ENCODE assay signal across 10 cellular contexts in genomic region chr1:22861764-22862440, GRCh38.
DNase-seq lines count a peak whose midpoint lies in the region; ATAC-seq, FAIRE-seq and TF ChIP-seq lines count a peak whose summit lies in the region.
"Had no signal": no experiment of that assay in that cellular context is flagged by ENCODE, and none has a peak within 500 bp of the region (broad histone marks: within the 10 kb centered on the region; RNA-seq: fewer than 3 reads in every experiment).

No MANE protein-coding gene starts in this region.

- TF ChIP-seq CTCF in astrocyte (IDR thresholded peaks at IDR 0.05; ENCODE audit: insufficient read depth, low read depth, low read length) (peak; percentile 94), keratinocyte (optimal IDR thresholded peaks at IDR 0.05 in 1 of 3, IDR thresholded peaks at IDR 0.05 in 1 of 3, conservative IDR thresholded peaks at IDR 0.05 in 1 of 3; ENCODE audit: extremely low read depth in 1 of 3, insufficient read depth in 2 of 3, low read length in 3 of 3) (peak; percentile 82 to 90 (median 83)), type B pancreatic cell (conservative IDR thresholded peaks at IDR 0.05) (peak; percentile 97)

- no peak overlapping the region for H3K27ac Mint-ChIP-seq in astrocyte (ENCODE audit: unreplicated experiment)
- peak overlapping the region; percentile 66 for H3K27ac Mint-ChIP-seq in type B pancreatic cell

- H3K36me3 ChIP-seq in astrocyte (ENCODE audit: insufficient read depth, low read length) (peaks cover 9% of the 10 kb centered on the region), keratinocyte (ENCODE audit: control insufficient read depth in 2 of 2, extremely low read depth in 1 of 2, insufficient read depth in 2 of 2, low read length in 2 of 2) (no peaks in the 10 kb centered on the region)

- peaks cover 14% of the 10 kb centered on the region for H3K4me1 ChIP-seq in astrocyte (ENCODE audit: insufficient read depth, low read length)
- no peaks in the 10 kb centered on the region for H3K4me1 ChIP-seq in keratinocyte (ENCODE audit: control insufficient read depth, extremely low read depth, insufficient read depth, low read length)

- ATAC-seq in HG02852 (IDR thresholded peaks at IDR 0.05; ENCODE audit: unreplicated experiment) = no peak
- no peak for ATAC-seq in HG02938 (IDR thresholded peaks at IDR 0.05; ENCODE audit: unreplicated experiment)

- H3K4me2 ChIP-seq in astrocyte (ENCODE audit: low read length) (peak overlapping the region; percentile 55), keratinocyte (ENCODE audit: control insufficient read depth, extremely low read depth, insufficient read depth, low read depth, low read length) (no peak overlapping the region)

- FAIRE-seq in astrocyte (lab: Jason Lieb, UNC) = no peak
- no peak for FAIRE-seq in keratinocyte (lab: Jason Lieb, UNC)
- FAIRE-seq: A204.1, TTC549 had no signal

- H3K27me3 Mint-ChIP-seq in astrocyte (ENCODE audit: low read depth, unreplicated experiment) (peaks cover 22% of the 10 kb centered on the region), type B pancreatic cell (no peaks in the 10 kb centered on the region)

- H3K36me3 Mint-ChIP-seq in astrocyte (ENCODE audit: low read depth, unreplicated experiment) = peaks cover 6% of the 10 kb centered on the region
- H3K36me3 Mint-ChIP-seq in type B pancreatic cell = peaks cover 22% of the 10 kb centered on the region

- H2AFZ ChIP-seq in astrocyte (ENCODE audit: low read depth, low read length) (no peak overlapping the region), keratinocyte (ENCODE audit: control insufficient read depth, low read length) (no peak overlapping the region)

- H3K9me3 ChIP-seq in astrocyte (ENCODE audit: insufficient read depth, low read depth, low read length) (no peaks in the 10 kb centered on the region), keratinocyte (ENCODE audit: control insufficient read depth, low read depth, low read length) (no peaks in the 10 kb centered on the region)

- no peak overlapping the region for H3K4me3 ChIP-seq in astrocyte (ENCODE audit: insufficient read depth, low read depth, low read length)
- no peak overlapping the region for H3K4me3 ChIP-seq in keratinocyte (ENCODE audit: control insufficient read depth in 2 of 3, extremely low read depth in 1 of 3, insufficient read depth in 2 of 3, low read depth in 1 of 3, low read length in 3 of 3)

- H3K9ac ChIP-seq in astrocyte (ENCODE audit: low read length) = peak overlapping the region; percentile 22
- H3K9ac ChIP-seq in keratinocyte (ENCODE audit: control insufficient read depth, extremely low read depth, insufficient read depth, low read length) = no peak overlapping the region

- DNase-seq in DMS 273 (lab: John Stamatoyannopoulos, UW; ENCODE audit: unreplicated experiment) (peak; percentile 67), DMS 273 treated with DMSO at 0.1 percent for 48 hours (lab: John Stamatoyannopoulos, UW) (no peak), HuH-7.5 (ENCODE audit: low spot score) (peak; percentile 35), astrocyte (ENCODE audit: low read depth) (peak; percentile 63), keratinocyte (ENCODE audit: low read depth, low spot score) (no peak), type B pancreatic cell (ENCODE audit: extremely low spot score, unreplicated experiment) (no peak)

- H3K9me1 ChIP-seq in keratinocyte (ENCODE audit: control insufficient read depth, extremely low read depth, insufficient read depth, low read length) = no peaks in the 10 kb centered on the region

- H3K4me1 Mint-ChIP-seq in astrocyte (ENCODE audit: low read depth, unreplicated experiment) (no peaks in the 10 kb centered on the region), type B pancreatic cell (ENCODE audit: unreplicated experiment) (no peaks in the 10 kb centered on the region)

- H3K79me2 ChIP-seq in astrocyte (ENCODE audit: insufficient read depth, low read length) = no peaks in the 10 kb centered on the region
- no peaks in the 10 kb centered on the region for H3K79me2 ChIP-seq in keratinocyte (ENCODE audit: control insufficient read depth, insufficient read depth, low read length)

- H3K27me3 ChIP-seq in astrocyte (ENCODE audit: insufficient read depth, low read length) = no peaks in the 10 kb centered on the region
- no peaks in the 10 kb centered on the region for H3K27me3 ChIP-seq in keratinocyte (ENCODE audit: control insufficient read depth, extremely low read depth, insufficient read depth, low read length)

- H3K27ac ChIP-seq in astrocyte (ENCODE audit: low read depth, low read length) (peak overlapping the region; percentile 48), keratinocyte (ENCODE audit: control insufficient read depth, insufficient read depth, low read length) (no peak overlapping the region)

- H3K4me3 Mint-ChIP-seq in astrocyte (ENCODE audit: unreplicated experiment) (no peak overlapping the region), type B pancreatic cell (no peak overlapping the region)

- peaks cover 35% of the 10 kb centered on the region for H4K20me1 ChIP-seq in astrocyte (ENCODE audit: insufficient read depth, low read length)
- H4K20me1 ChIP-seq in keratinocyte (ENCODE audit: control insufficient read depth, extremely low read depth, insufficient read depth, low read length) = no peaks in the 10 kb centered on the region

- H3K9me3 Mint-ChIP-seq in astrocyte (ENCODE audit: unreplicated experiment) (peaks cover under 1% of the 10 kb centered on the region), type B pancreatic cell (no peaks in the 10 kb centered on the region)

- dilution Hi-C loops in keratinocyte (cut with MboI; ENCODE audit: extremely low pct_ligation_motif_present, low sequenced_read_pairs) = no loop called here

Comparison
In these comparisons a context has a peak if more than half of its experiments do, and no peak if none do; other contexts are left out.
1. DNase-seq: peak in DMS 273 (single experiment), HuH-7.5 (single experiment) and astrocyte (single experiment); none in DMS 273 treated with DMSO at 0.1 percent for 48 hours (single experiment), keratinocyte (single experiment) and type B pancreatic cell (single experiment).
2. Peak in every context shown above with its lines, with median percentiles within 50 percentile points of each other: CTCF ChIP-seq.